1 cellular context compared by ENCODE assay signal in the genomic region with DNA sequence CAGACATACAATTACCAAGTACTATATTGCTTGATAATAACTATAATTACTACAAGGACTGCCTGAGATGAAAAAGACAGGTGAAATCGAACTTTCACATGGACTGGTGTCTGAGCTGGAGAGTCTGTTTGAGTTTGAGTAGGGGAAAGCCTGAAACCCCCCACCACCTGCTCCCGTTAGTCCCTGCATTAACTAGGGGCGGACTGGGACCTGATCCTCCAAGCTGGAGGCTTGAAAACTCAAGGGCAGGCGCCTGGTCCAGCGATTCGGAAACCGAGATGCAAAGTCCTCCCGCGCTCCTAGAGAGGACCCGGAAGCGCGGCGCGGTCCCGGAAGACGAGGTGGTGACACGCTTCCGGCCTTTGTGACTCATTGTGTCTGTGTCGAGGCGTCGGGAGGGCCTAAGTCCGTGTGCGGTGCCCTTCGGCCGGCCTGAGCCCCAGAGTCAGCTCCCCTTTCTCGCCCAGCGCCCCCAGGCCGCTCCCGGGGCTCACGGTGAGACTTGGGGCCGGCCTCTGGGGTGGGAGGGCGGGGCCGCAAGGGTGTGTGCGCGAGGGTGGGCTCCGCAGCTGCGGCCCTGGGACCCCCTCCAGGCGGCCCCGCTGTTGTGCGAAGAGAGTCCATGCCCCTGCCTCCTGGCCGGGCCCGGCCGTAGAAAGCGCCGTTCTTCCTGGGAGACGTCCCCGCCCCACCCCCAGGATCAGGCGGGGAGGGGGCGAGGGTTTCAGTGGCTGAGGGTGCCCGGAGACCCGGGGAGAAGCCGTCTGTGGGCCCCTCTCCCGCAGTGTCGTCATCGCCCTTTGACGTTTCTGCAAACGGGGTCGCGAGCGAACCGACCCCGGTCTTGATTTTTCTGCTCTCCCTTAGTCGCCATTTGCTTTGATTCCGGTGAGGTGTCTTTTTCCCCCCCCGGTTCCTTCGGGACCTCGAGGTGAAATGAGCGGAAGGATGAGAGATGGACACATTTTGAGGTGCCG.
TF ChIP-seq lines count a peak whose summit lies in the region.

Gene ZKSCAN1 (plus strand): TSS at position 365 of the 977 bp plus-strand sequence. CDS start 7,911 bp downstream, outside the sequence.

TF ChIP-seq in H1, 55 proteins besides CTCF, POLR2A, EP300 and RAD21 (continues in another document):
- TF ChIP-seq TEAD4 (IDR thresholded peaks at IDR 0.05; ENCODE audit: low read depth, low read length) (no peak), MAFK (IDR thresholded peaks at IDR 0.05; ENCODE audit: low read depth, low read length) (no peak), CTBP2 (IDR thresholded peaks at IDR 0.05; ENCODE audit: borderline replicate concordance, insufficient read depth, insufficient read length, low read length) (no peak), RBBP5 (IDR thresholded peaks at IDR 0.05; ENCODE audit: borderline replicate concordance, low read depth, low read length) (peak; percentile 27; the same call in 1 of the 2 replicates), ZNF274 (IDR thresholded peaks at IDR 0.05; ENCODE audit: borderline replicate concordance, extremely low read depth, low read length) (no peak), FOSL1 (IDR thresholded peaks at IDR 0.05; ENCODE audit: insufficient read depth, low read depth, low read length) (no peak), RFX5 (IDR thresholded peaks at IDR 0.05; ENCODE audit: borderline replicate concordance, low read depth, low read length) (no peak), BACH1 (IDR thresholded peaks at IDR 0.05; ENCODE audit: low read length) (no peak), EZH2 (IDR thresholded peaks at IDR 0.05; ENCODE audit: low read depth, low read length, severe bottlenecking) (no peak), HDAC6 (IDR thresholded peaks at IDR 0.05; ENCODE audit: low read depth, low read length) (no peak), EGR1 (IDR thresholded peaks at IDR 0.05; ENCODE audit: borderline replicate concordance, low read depth, low read length) (peak; percentile 97), KDM1A (IDR thresholded peaks at IDR 0.05; ENCODE audit: borderline replicate concordance, low read length) (no peak), BRCA1 (IDR thresholded peaks at IDR 0.05; ENCODE audit: low read depth, low read length) (no peak), BCL11A (IDR thresholded peaks at IDR 0.05; ENCODE audit: low read depth in 2 of 2, low read length in 2 of 2) (no peak), CHD1 (IDR thresholded peaks at IDR 0.05; ENCODE audit: low read depth, low read length) (no peak), POU5F1 (IDR thresholded peaks at IDR 0.05; ENCODE audit: low read depth, low read length) (no peak), SP1 (IDR thresholded peaks at IDR 0.05; ENCODE audit: low read depth, low read length) (no peak), SIN3A (conservative IDR thresholded peaks at IDR 0.05 in 1 of 2, IDR thresholded peaks at IDR 0.05 in 1 of 2; ENCODE audit: low read depth in 1 of 2, low read length in 2 of 2) (peak; percentile 77 to 81; a peak in 2 of 4 replicates), RNF2 (IDR thresholded peaks at IDR 0.05; ENCODE audit: borderline replicate concordance, low read depth, low read length, missing control alignments, poor library complexity, severe bottlenecking) (no peak), GTF2F1 (IDR thresholded peaks at IDR 0.05; ENCODE audit: borderline replicate concordance, low read depth, low read length) (peak; percentile 81), ASH2L (IDR thresholded peaks at IDR 0.05; ENCODE audit: low read length) (peak; percentile 54), TCF12 (IDR thresholded peaks at IDR 0.05; ENCODE audit: low read depth, low read length) (no peak), HDAC2 (IDR thresholded peaks at IDR 0.05; ENCODE audit: borderline replicate concordance in 1 of 2, low read depth in 2 of 2, low read length in 2 of 2) (0 out of 4 replicates have a peak, but pooled peaks have one; percentile 4 to 34), JUN (IDR thresholded peaks at IDR 0.05; ENCODE audit: low read depth, low read length) (no peak), RXRA (IDR thresholded peaks at IDR 0.05; ENCODE audit: insufficient read depth, low read depth, low read length) (no peak), POLR2AphosphoS5 (IDR thresholded peaks at IDR 0.05; ENCODE audit: low read depth, low read length) (peak; percentile 98), KDM5A (IDR thresholded peaks at IDR 0.05; ENCODE audit: low read length) (no peak), CREB1 (IDR thresholded peaks at IDR 0.05) (peak; percentile 94), PHF8 (conservative IDR thresholded peaks at IDR 0.05; ENCODE audit: low read depth, low read length) (no peak; the same call in none of the 2 replicates), CBX5 (IDR thresholded peaks at IDR 0.05; ENCODE audit: low read depth, low read length) (no peak), NRF1 (IDR thresholded peaks at IDR 0.05; ENCODE audit: low read depth, low read length) (no peak), NANOG (IDR thresholded peaks at IDR 0.05; ENCODE audit: insufficient read depth, low read depth, low read length, poor library complexity, severe bottlenecking) (no peak), SP4 (IDR thresholded peaks at IDR 0.05; ENCODE audit: low read length) (0 out of 2 replicates have a peak, but pooled peaks have one; percentile 17), GABPA (IDR thresholded peaks at IDR 0.05; ENCODE audit: borderline replicate concordance, insufficient read depth, low read length) (peak; percentile 97), TAF7 (optimal IDR thresholded peaks at IDR 0.05; ENCODE audit: borderline replicate concordance, low read depth, low read length) (peak; percentile 95), KDM4A (IDR thresholded peaks at IDR 0.05; ENCODE audit: low read depth, low read length, severe bottlenecking) (peak; percentile 17), JUND (IDR thresholded peaks at IDR 0.05; ENCODE audit: low read length) (peak; percentile 92), CBX8 (IDR thresholded peaks at IDR 0.05; ENCODE audit: borderline replicate concordance, low read depth, low read length) (no peak), SAP30 (IDR thresholded peaks at IDR 0.05; ENCODE audit: insufficient read depth, insufficient replicate concordance, low read length) (no peak), TBP (IDR thresholded peaks at IDR 0.05; ENCODE audit: low read depth, low read length) (peak; percentile 96), SP2 (IDR thresholded peaks at IDR 0.05; ENCODE audit: low read length) (peak; percentile 95), SIRT6 (IDR thresholded peaks at IDR 0.05; ENCODE audit: low read length) (no peak), CHD7 (IDR thresholded peaks at IDR 0.05; ENCODE audit: insufficient replicate concordance, low read length) (no peak), SIX5 (IDR thresholded peaks at IDR 0.05; ENCODE audit: low read depth, low read length) (no peak), USF2 (IDR thresholded peaks at IDR 0.05; ENCODE audit: low read length) (no peak), TAF1 (IDR thresholded peaks at IDR 0.05; ENCODE audit: low read depth, low read length) (peak; percentile 99), CEBPB (IDR thresholded peaks at IDR 0.05; ENCODE audit: low read depth, low read length) (no peak), CHD2 (IDR thresholded peaks at IDR 0.05; ENCODE audit: low read length) (no peak), YY1 (IDR thresholded peaks at IDR 0.05; ENCODE audit: low read depth, low read length) (no peak)
- TF ChIP-seq, protein P1, sequence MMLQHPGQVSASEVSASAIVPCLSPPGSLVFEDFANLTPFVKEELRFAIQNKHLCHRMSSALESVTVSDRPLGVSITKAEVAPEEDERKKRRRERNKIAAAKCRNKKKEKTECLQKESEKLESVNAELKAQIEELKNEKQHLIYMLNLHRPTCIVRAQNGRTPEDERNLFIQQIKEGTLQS (IDR thresholded peaks at IDR 0.05; ENCODE audit: insufficient read depth, low read depth, low read length), result no peak
- TF ChIP-seq, protein P2, sequence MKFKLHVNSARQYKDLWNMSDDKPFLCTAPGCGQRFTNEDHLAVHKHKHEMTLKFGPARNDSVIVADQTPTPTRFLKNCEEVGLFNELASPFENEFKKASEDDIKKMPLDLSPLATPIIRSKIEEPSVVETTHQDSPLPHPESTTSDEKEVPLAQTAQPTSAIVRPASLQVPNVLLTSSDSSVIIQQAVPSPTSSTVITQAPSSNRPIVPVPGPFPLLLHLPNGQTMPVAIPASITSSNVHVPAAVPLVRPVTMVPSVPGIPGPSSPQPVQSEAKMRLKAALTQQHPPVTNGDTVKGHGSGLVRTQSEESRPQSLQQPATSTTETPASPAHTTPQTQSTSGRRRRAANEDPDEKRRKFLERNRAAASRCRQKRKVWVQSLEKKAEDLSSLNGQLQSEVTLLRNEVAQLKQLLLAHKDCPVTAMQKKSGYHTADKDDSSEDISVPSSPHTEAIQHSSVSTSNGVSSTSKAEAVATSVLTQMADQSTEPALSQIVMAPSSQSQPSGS (IDR thresholded peaks at IDR 0.05; ENCODE audit: low read length), result no peak
- TF ChIP-seq, protein P3, sequence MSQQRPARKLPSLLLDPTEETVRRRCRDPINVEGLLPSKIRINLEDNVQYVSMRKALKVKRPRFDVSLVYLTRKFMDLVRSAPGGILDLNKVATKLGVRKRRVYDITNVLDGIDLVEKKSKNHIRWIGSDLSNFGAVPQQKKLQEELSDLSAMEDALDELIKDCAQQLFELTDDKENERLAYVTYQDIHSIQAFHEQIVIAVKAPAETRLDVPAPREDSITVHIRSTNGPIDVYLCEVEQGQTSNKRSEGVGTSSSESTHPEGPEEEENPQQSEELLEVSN (IDR thresholded peaks at IDR 0.05), result no peak
- TF ChIP-seq, protein P4, sequence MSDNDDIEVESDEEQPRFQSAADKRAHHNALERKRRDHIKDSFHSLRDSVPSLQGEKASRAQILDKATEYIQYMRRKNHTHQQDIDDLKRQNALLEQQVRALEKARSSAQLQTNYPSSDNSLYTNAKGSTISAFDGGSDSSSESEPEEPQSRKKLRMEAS (IDR thresholded peaks at IDR 0.05), result peak; percentile 68
